Comparison of ENCODE assay signal across 31 cellular contexts in the genomic region with DNA sequence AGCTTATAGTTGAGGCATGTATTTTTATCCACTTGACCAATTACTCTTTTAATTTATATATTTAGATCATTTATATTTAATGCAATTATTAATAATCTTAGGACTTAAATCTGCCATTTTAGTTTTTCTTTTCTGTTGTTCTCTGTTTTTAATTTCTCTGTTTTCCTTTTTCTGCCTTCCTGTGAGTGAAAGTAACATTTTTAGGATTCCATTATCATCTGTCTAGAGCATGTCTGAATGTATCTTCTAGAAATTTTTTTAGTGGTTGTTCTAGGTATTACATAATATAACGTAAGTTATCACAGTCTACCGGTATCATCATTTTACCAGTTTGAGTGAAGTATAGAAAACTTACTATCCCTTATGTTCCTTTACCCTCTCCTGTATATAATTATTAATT.
"Had no signal": no experiment of that assay in that cellular context is flagged by ENCODE, and none has a peak within 500 bp of the region (broad histone marks: within the 10 kb centered on the region; RNA-seq: fewer than 3 reads in every experiment).

No MANE protein-coding gene starts in this region.

- H3K4me1 Mint-ChIP-seq: activated CD4-positive, alpha-beta memory T cell treated with anti-CD3 and anti-CD28 coated beads, Interleukin-2, amount 10 ng/mL, durations not matched to agents 7 days and 5 days; activated CD4-positive, alpha-beta T cell treated with anti-CD3 and anti-CD28 coated beads, Interleukin-2, amount 10 ng/mL, durations not matched to agents 7 days and 5 days; activated naive CD4-positive, alpha-beta T cell treated with anti-CD3 and anti-CD28 coated beads, Interleukin-2, amount 10 ng/mL, durations not matched to agents 7 days and 5 days; central memory CD8-positive, alpha-beta T cell had no signal

- H3K9me3 ChIP-seq: ascending aorta, esophagus squamous epithelium, gastroesophageal sphincter had no signal

- H3K4me1 ChIP-seq: ascending aorta, gastroesophageal sphincter had no signal

- ATAC-seq: activated naive CD4-positive, alpha-beta T cell treated with anti-CD3 and anti-CD28 coated beads, Interleukin-2, amount 50 U/mL, for 72 hours; activated T-cell treated with anti-CD3 and anti-CD28 coated beads, Interleukin-2, amount 50 U/mL, for 72 hours; gastroesophageal sphincter; WTC11 had no signal

- H3K27me3 ChIP-seq: ascending aorta, gastroesophageal sphincter had no signal

- H3K27ac Mint-ChIP-seq: activated CD4-positive, alpha-beta memory T cell treated with anti-CD3 and anti-CD28 coated beads, Interleukin-2, amount 10 ng/mL, durations not matched to agents 7 days and 5 days; activated CD4-positive, alpha-beta T cell treated with anti-CD3 and anti-CD28 coated beads, Interleukin-2, amount 10 ng/mL, durations not matched to agents 7 days and 5 days; activated naive CD4-positive, alpha-beta T cell treated with anti-CD3 and anti-CD28 coated beads, Interleukin-2, amount 10 ng/mL, durations not matched to agents 7 days and 5 days; activated naive CD4-positive, alpha-beta T cell treated with anti-CD3 and anti-CD28 coated beads, Interleukin-2, amount 50 U/mL, for 72 hours; activated naive CD8-positive, alpha-beta T cell treated with anti-CD3 and anti-CD28 coated beads, Interleukin-2, amount 10 ng/mL, durations not matched to agents 7 days and 5 days; activated T-cell treated with anti-CD3 and anti-CD28 coated beads, Interleukin-2, amount 50 U/mL, for 24 hours; brain; dendritic cell treated with granulocyte-macrophage colony-stimulating factor and Interleukin-4, amounts not matched to agents 40 ng/mL and 50 ng/mL, for 4 days; WTC11 had no signal

- FAIRE-seq: bronchial epithelial cell, endothelial cell of umbilical vein had no signal

- H3K36me3 ChIP-seq: ascending aorta, esophagus squamous epithelium, gastroesophageal sphincter had no signal

- H3K9me3 Mint-ChIP-seq: activated CD4-positive, alpha-beta memory T cell treated with anti-CD3 and anti-CD28 coated beads, Interleukin-2, amount 10 ng/mL, durations not matched to agents 7 days and 5 days; activated CD4-positive, alpha-beta T cell treated with anti-CD3 and anti-CD28 coated beads, Interleukin-2, amount 10 ng/mL, durations not matched to agents 7 days and 5 days; activated naive CD4-positive, alpha-beta T cell treated with anti-CD3 and anti-CD28 coated beads, Interleukin-2, amount 10 ng/mL, durations not matched to agents 7 days and 5 days; activated naive CD4-positive, alpha-beta T cell treated with anti-CD3 and anti-CD28 coated beads, Interleukin-2, amount 50 U/mL, for 72 hours; activated naive CD8-positive, alpha-beta T cell treated with anti-CD3 and anti-CD28 coated beads, Interleukin-2, amount 10 ng/mL, durations not matched to agents 7 days and 5 days; activated T-cell treated with anti-CD3 and anti-CD28 coated beads, Interleukin-2, amount 50 U/mL, for 24 hours; activated T-cell treated with anti-CD3 and anti-CD28 coated beads, Interleukin-2, amount 50 U/mL, for 72 hours; central memory CD8-positive, alpha-beta T cell; dendritic cell treated with granulocyte-macrophage colony-stimulating factor and Interleukin-4, amounts not matched to agents 40 ng/mL and 50 ng/mL, for 4 days; WTC11 had no signal

- DNase-seq: activated CD4-positive, alpha-beta memory T cell treated with anti-CD3 and anti-CD28 coated beads, Interleukin-2, amount 10 ng/mL, durations not matched to agents 7 days and 5 days; activated CD4-positive, alpha-beta T cell treated with anti-CD3 and anti-CD28 coated beads for 1 hour; activated CD4-positive, alpha-beta T cell treated with anti-CD3 and anti-CD28 coated beads for 4 hours; activated CD4-positive, alpha-beta T cell treated with anti-CD3 and anti-CD28 coated beads, Interleukin-2, amount 10 ng/mL, durations not matched to agents 7 days and 5 days; activated CD4-positive, alpha-beta T cell treated with anti-CD3 and anti-CD28 coated beads, Interleukin-2, amount 50 U/mL, for 4 hours; activated CD8-positive, alpha-beta memory T cell treated with anti-CD3 and anti-CD28 coated beads, Interleukin-2, amount 50 U/mL, for 48 hours; activated gamma-delta T cell; activated naive CD4-positive, alpha-beta T cell; activated naive CD4-positive, alpha-beta T cell treated with anti-CD3 and anti-CD28 coated beads, Interleukin-2, amount 10 ng/mL, durations not matched to agents 7 days and 5 days; activated naive CD8-positive, alpha-beta T cell treated with anti-CD3 and anti-CD28 coated beads, Interleukin-2, amount 10 ng/mL, durations not matched to agents 7 days and 5 days; activated T-cell treated with anti-CD3 and anti-CD28 coated beads for 4 hours; activated T-cell treated with anti-CD3 and anti-CD28 coated beads, Interleukin-2, amount 50 U/mL, for 24 hours; activated T-cell treated with anti-CD3 and anti-CD28 coated beads, Interleukin-2, amount 50 U/mL, for 72 hours; dorsolateral prefrontal cortex; effector memory CD4-positive, alpha-beta T cell; esophagus squamous epithelium; foreskin melanocyte; head of caudate nucleus; T-helper 2 cell had no signal

- H3K36me3 Mint-ChIP-seq: activated naive CD4-positive, alpha-beta T cell treated with anti-CD3 and anti-CD28 coated beads, Interleukin-2, amount 10 ng/mL, durations not matched to agents 7 days and 5 days; activated naive CD4-positive, alpha-beta T cell treated with anti-CD3 and anti-CD28 coated beads, Interleukin-2, amount 50 U/mL, for 72 hours; activated naive CD8-positive, alpha-beta T cell treated with anti-CD3 and anti-CD28 coated beads, Interleukin-2, amount 10 ng/mL, durations not matched to agents 7 days and 5 days; brain; WTC11 had no signal

- H3K4me3 Mint-ChIP-seq: activated CD4-positive, alpha-beta memory T cell treated with anti-CD3 and anti-CD28 coated beads, Interleukin-2, amount 10 ng/mL, durations not matched to agents 7 days and 5 days; activated CD4-positive, alpha-beta T cell treated with anti-CD3 and anti-CD28 coated beads, Interleukin-2, amount 10 ng/mL, durations not matched to agents 7 days and 5 days; activated naive CD4-positive, alpha-beta T cell treated with anti-CD3 and anti-CD28 coated beads, Interleukin-2, amount 10 ng/mL, durations not matched to agents 7 days and 5 days; activated naive CD8-positive, alpha-beta T cell treated with anti-CD3 and anti-CD28 coated beads, Interleukin-2, amount 10 ng/mL, durations not matched to agents 7 days and 5 days; activated T-cell treated with anti-CD3 and anti-CD28 coated beads, Interleukin-2, amount 50 U/mL, for 24 hours; activated T-cell treated with anti-CD3 and anti-CD28 coated beads, Interleukin-2, amount 50 U/mL, for 72 hours; brain; central memory CD8-positive, alpha-beta T cell; dendritic cell treated with granulocyte-macrophage colony-stimulating factor and Interleukin-4, amounts not matched to agents 40 ng/mL and 50 ng/mL, for 4 days; WTC11 had no signal

- H3K27ac ChIP-seq: ascending aorta, coronary artery, dorsolateral prefrontal cortex, epithelial cell of prostate, gastroesophageal sphincter, VCaP had no signal

- H3K4me3 ChIP-seq: ascending aorta, coronary artery, dorsolateral prefrontal cortex, esophagus squamous epithelium, gastroesophageal sphincter had no signal
